In genomic region chr12:89389755-89390661, GRCh38 we compare ENCODE assay signal across 11 cellular contexts. TPM values are rescaled to one million over a fixed set of nuclear protein-coding genes. Genes with fewer than 3 reads are reported as not detected.
DNase-seq lines count a peak whose midpoint lies in the region; FAIRE-seq and TF ChIP-seq lines count a peak whose summit lies in the region.
"Had no signal": no experiment of that assay in that cellular context is flagged by ENCODE, and none has a peak within 500 bp of the region (broad histone marks: within the 10 kb centered on the region; RNA-seq: fewer than 3 reads in every experiment).

No MANE protein-coding gene starts in this region.

- peak; percentile 28 to 47 for DNase-seq in activated CD4-positive, alpha-beta T cell treated with anti-CD3 and anti-CD28 coated beads, Interleukin-2, amount 50 U/mL, for 48 hours
- DNase-seq in activated CD4-positive, alpha-beta T cell treated with anti-CD3 and anti-CD28 coated beads for 1 hour = no peak
- DNase-seq in LoVo (ENCODE audit: low spot score) = peak; percentile 24
- DNase-seq in left ventricle myocardium inferior = no peak
- DNase-seq in smooth muscle cell (lab: John Stamatoyannopoulos, UW; ENCODE audit: unreplicated experiment) = no peak
- DNase-seq in immature natural killer cell = no peak
- DNase-seq in GM12891 (ENCODE audit: insufficient read length, low spot score) = no peak
- no peak for DNase-seq in SKM-1 (lab: John Stamatoyannopoulos, UW; ENCODE audit: unreplicated experiment)
- DNase-seq: OCI-M1 had no signal

- intact Hi-C loops in left ventricle myocardium inferior (cut with micrococcal nuclease) = no loop called here

- no peaks in the 10 kb centered on the region for H3K9me3 ChIP-seq in left ventricle myocardium inferior (replicated peaks)
- no peaks in the 10 kb centered on the region for H3K9me3 ChIP-seq in smooth muscle cell (replicated peaks; ENCODE audit: low read depth)
- H3K9me3 ChIP-seq: uterus had no signal

- H3K4me1 ChIP-seq in left ventricle myocardium inferior (peaks cover 34% of the 10 kb centered on the region), smooth muscle cell (ENCODE audit: low read depth) (peaks cover 14% of the 10 kb centered on the region)
- H3K4me1 ChIP-seq: uterus had no signal

- H3F3A ChIP-seq in smooth muscle cell (ENCODE audit: low read depth) = peaks cover 12% of the 10 kb centered on the region

- TF ChIP-seq CTCF in left ventricle myocardium inferior (IDR thresholded peaks at IDR 0.05; ENCODE audit: borderline replicate concordance) = no peak
- no peak for TF ChIP-seq CTCF in smooth muscle cell (IDR thresholded peaks at IDR 0.05; ENCODE audit: borderline replicate concordance, insufficient read depth, poor library complexity, severe bottlenecking)

- no peak overlapping the region for H3K4me3 ChIP-seq in left ventricle myocardium inferior
- no peak overlapping the region for H3K4me3 ChIP-seq in smooth muscle cell
- H3K4me3 ChIP-seq: uterus had no signal

- no peak for TF ChIP-seq POLR2A in GM12891 (IDR thresholded peaks at IDR 0.05; ENCODE audit: low read depth, low read length)

- H3K4me3 Mint-ChIP-seq in immature natural killer cell = peak overlapping the region in 1 of 5 donors; percentile 6
- H3K4me3 Mint-ChIP-seq: neural crest cell had no signal

- no peaks in the 10 kb centered on the region for H3K36me3 ChIP-seq in left ventricle myocardium inferior
- H3K36me3 ChIP-seq in smooth muscle cell (ENCODE audit: low read depth) = no peaks in the 10 kb centered on the region
- H3K36me3 ChIP-seq: uterus had no signal

- H3K79me2 ChIP-seq in smooth muscle cell (ENCODE audit: low read depth) = no peaks in the 10 kb centered on the region

- peaks cover 0 to 4% (median 0%) of the 10 kb centered on the region in 3 donors for H3K27me3 Mint-ChIP-seq in immature natural killer cell (ENCODE audit: low read depth in 3 of 3)

- H3K36me3 Mint-ChIP-seq in immature natural killer cell = peaks cover 3 to 6% (median 3%) of the 10 kb centered on the region in 3 donors

- H3K27ac ChIP-seq in left ventricle myocardium inferior (replicated peaks) (peak overlapping the region; percentile 82), smooth muscle cell (ENCODE audit: low read depth) (peak overlapping the region; percentile 94)

- WGBS in smooth muscle cell (ENCODE audit: low lambda C conversion rate) = 51% methylated on average over 6 of the region's 6 CpGs

- H3K4me2 ChIP-seq in smooth muscle cell = peak overlapping the region; percentile 54

- H3K27me3 ChIP-seq in left ventricle myocardium inferior (ENCODE audit: low read depth) (no peaks in the 10 kb centered on the region), smooth muscle cell (ENCODE audit: low read depth) (no peaks in the 10 kb centered on the region)
- H3K27me3 ChIP-seq: uterus had no signal

- H3K9ac ChIP-seq in smooth muscle cell (ENCODE audit: low read depth) = peak overlapping the region; percentile 65

- no peak for FAIRE-seq in GM12891 (lab: Jason Lieb, UNC)

- H4K20me1 ChIP-seq in smooth muscle cell (ENCODE audit: low read depth) = no peaks in the 10 kb centered on the region

- peaks cover 18 to 20% of the 10 kb centered on the region in 2 donors for H3K4me1 Mint-ChIP-seq in immature natural killer cell

- H2AFZ ChIP-seq in smooth muscle cell (ENCODE audit: low read depth) = no peak overlapping the region

- no peaks in the 10 kb centered on the region for H3K9me3 Mint-ChIP-seq in immature natural killer cell
- H3K9me3 Mint-ChIP-seq: neural crest cell had no signal

- peak overlapping the region in 1 of 6 donors; percentile 42 for H3K27ac Mint-ChIP-seq in immature natural killer cell

TF ChIP-seq in GM12891, 5 proteins besides CTCF, POLR2A, EP300 and RAD21:
- no peak for TF ChIP-seq SPI1 (IDR thresholded peaks at IDR 0.05; ENCODE audit: low read depth, low read length)
- no peak for TF ChIP-seq POLR2AphosphoS5 (IDR thresholded peaks at IDR 0.05; ENCODE audit: low read depth, low read length)
- no peak for TF ChIP-seq PAX5 (IDR thresholded peaks at IDR 0.05; ENCODE audit: insufficient read depth, low read length, severe bottlenecking)
- TF ChIP-seq POU2F2 (IDR thresholded peaks at IDR 0.05; ENCODE audit: low read depth, low read length) = no peak
- no peak for TF ChIP-seq TAF1 (IDR thresholded peaks at IDR 0.05; ENCODE audit: low read depth, low read length)

RNA-seq across cellular contexts. Expression of gene DUSP6, which starts 37.7 kb away (rescaled TPM):
- 16.1 TPM for total RNA-seq in left ventricle myocardium inferior
- total RNA-seq in smooth muscle cell = 147 and 195 TPM in 2 replicates
- 135 and 192 TPM in 2 replicates for polyA plus RNA-seq in smooth muscle cell
- polyA plus RNA-seq in immature natural killer cell = 10 to 100 TPM; 18.9 to 37.6 (median 27.1) TPM
- polyA plus RNA-seq in GM12891 (2012; ENCODE audit: low read depth, missing spikeins) = 0.19 TPM

Comparison
In these comparisons a context has a peak if more than half of its experiments do, and no peak if none do; other contexts are left out.
1. DNase-seq: peak in activated CD4-positive, alpha-beta T cell treated with anti-CD3 and anti-CD28 coated beads, Interleukin-2, amount 50 U/mL, for 48 hours (2 of 2) and LoVo (single experiment); none in activated CD4-positive, alpha-beta T cell treated with anti-CD3 and anti-CD28 coated beads for 1 hour (single experiment), left ventricle myocardium inferior (single experiment), smooth muscle cell (single experiment), immature natural killer cell (0 of 3), GM12891 (single experiment) and SKM-1 (single experiment).